ENCODE assay signal across 1 cellular context in genomic region chr2:210577263-210578071, GRCh38.
TF ChIP-seq lines count a peak whose summit lies in the region.

No MANE protein-coding gene starts in this region.

TF ChIP-seq in H1, 55 proteins besides CTCF, POLR2A, EP300 and RAD21 (continued from another document):
- peak; percentile 60; the same call in 1 of the 2 replicates for TF ChIP-seq TEAD4 (IDR thresholded peaks at IDR 0.05; ENCODE audit: low read depth, low read length)
